21 cellular contexts compared by ENCODE assay signal in genomic region chr9:34400275-34400674, GRCh38. TPM values are rescaled to one million over a fixed set of nuclear protein-coding genes. Genes with fewer than 3 reads are reported as not detected.
"Had no signal": no experiment of that assay in that cellular context is flagged by ENCODE, and none has a peak within 500 bp of the region (broad histone marks: within the 10 kb centered on the region; RNA-seq: fewer than 3 reads in every experiment).

No MANE protein-coding gene starts in this region.

- H3K36me3 Mint-ChIP-seq: activated naive CD4-positive, alpha-beta T cell treated with anti-CD3 and anti-CD28 coated beads, Interleukin-2, amount 50 U/mL, for 72 hours had no signal

- H3K4me1 ChIP-seq: adrenal gland had no signal

- FAIRE-seq: astrocyte, frontal cortex had no signal

- DNase-seq: activated CD4-positive, alpha-beta T cell treated with anti-CD3 and anti-CD28 coated beads for 1 hour; activated CD8-positive, alpha-beta memory T cell treated with anti-CD3 and anti-CD28 coated beads for 24 hours; activated gamma-delta T cell treated with Interleukin-2 at 50 U/mL for 16 hours; adrenal gland; effector memory CD8-positive, alpha-beta T cell; immature natural killer cell; naive thymus-derived CD8-positive, alpha-beta T cell; sigmoid colon; stimulated activated CD4-positive, alpha-beta T cell treated with anti-CD3 and anti-CD28 coated beads, Interleukin-4, amount 100 ng/mL, for 4 hours; T-helper 17 cell had no signal

- H3K27me3 Mint-ChIP-seq: effector memory CD8-positive, alpha-beta T cell; memory B cell; naive thymus-derived CD8-positive, alpha-beta T cell; stimulated activated memory B cell treated with anti-CD40 and anti-IgM and Interleukin-4, amounts not matched to agents 10 μg/mL and 1 μg/mL and 100 μg/mL, for 72 hours had no signal

- H3K4me1 Mint-ChIP-seq: immature natural killer cell; memory B cell; stimulated activated memory B cell treated with anti-CD40 and anti-IgM and Interleukin-4, amounts not matched to agents 10 μg/mL and 1 μg/mL and 100 μg/mL, for 72 hours had no signal

- H3K27ac Mint-ChIP-seq: activated naive CD4-positive, alpha-beta T cell treated with anti-CD3 and anti-CD28 coated beads, Interleukin-2, amount 50 U/mL, for 72 hours; activated T-helper 1 cell treated with anti-CD3 and anti-CD28 coated beads, Interleukin-12 subunit alpha, Interleukin-12 subunit beta, Interleukin-2, Interleukin-4 antibody, amounts not matched to agents 30 ng/mL and 10 ng/mL and 1 ng/mL, durations not matched to agents 14 hours and 24 hours and 36 hours; effector memory CD8-positive, alpha-beta T cell; immature natural killer cell; memory B cell; stimulated activated memory B cell treated with anti-CD40 and anti-IgM and Interleukin-4, amounts not matched to agents 10 μg/mL and 1 μg/mL and 100 μg/mL, for 72 hours; T-helper 17 cell had no signal

- H3K27ac ChIP-seq: adrenal gland, sigmoid colon, VCaP had no signal

- H3K4me3 ChIP-seq: adrenal gland, sigmoid colon had no signal

- H3K9me3 ChIP-seq: adrenal gland, sigmoid colon had no signal

- ATAC-seq: activated naive CD4-positive, alpha-beta T cell treated with anti-CD3 and anti-CD28 coated beads, Interleukin-2, amount 50 U/mL, for 72 hours; effector memory CD8-positive, alpha-beta T cell; naive thymus-derived CD8-positive, alpha-beta T cell; T-helper 17 cell had no signal

- H3K27me3 ChIP-seq: adrenal gland, sigmoid colon had no signal

- H3K9me3 Mint-ChIP-seq: activated naive CD4-positive, alpha-beta T cell treated with anti-CD3 and anti-CD28 coated beads, Interleukin-2, amount 50 U/mL, for 72 hours; activated T-helper 1 cell treated with anti-CD3 and anti-CD28 coated beads, Interleukin-12 subunit alpha, Interleukin-12 subunit beta, Interleukin-2, Interleukin-4 antibody, amounts not matched to agents 30 ng/mL and 10 ng/mL and 1 ng/mL, durations not matched to agents 14 hours and 24 hours and 36 hours; effector memory CD8-positive, alpha-beta T cell; immature natural killer cell; memory B cell; naive thymus-derived CD8-positive, alpha-beta T cell; stimulated activated memory B cell treated with anti-CD40 and anti-IgM and Interleukin-4, amounts not matched to agents 10 μg/mL and 1 μg/mL and 100 μg/mL, for 72 hours had no signal

- H3K4me3 Mint-ChIP-seq: activated T-helper 1 cell treated with anti-CD3 and anti-CD28 coated beads, Interleukin-12 subunit alpha, Interleukin-12 subunit beta, Interleukin-2, Interleukin-4 antibody, amounts not matched to agents 30 ng/mL and 10 ng/mL and 1 ng/mL, durations not matched to agents 14 hours and 24 hours and 36 hours; effector memory CD8-positive, alpha-beta T cell; immature natural killer cell; memory B cell; naive thymus-derived CD8-positive, alpha-beta T cell; stimulated activated memory B cell treated with anti-CD40 and anti-IgM and Interleukin-4, amounts not matched to agents 10 μg/mL and 1 μg/mL and 100 μg/mL, for 72 hours; T-helper 17 cell had no signal

RNA-seq across cellular contexts. Expression of gene DNAI1, which starts 58.3 kb away (rescaled TPM):
- total RNA-seq: activated T-helper 1 cell treated with anti-CD3 and anti-CD28 coated beads, Interleukin-12 subunit alpha, Interleukin-12 subunit beta, Interleukin-2, Interleukin-4 antibody, amounts not matched to agents 30 ng/mL and 10 ng/mL and 1 ng/mL, durations not matched to agents 14 hours and 24 hours and 36 hours; dermis microvascular lymphatic vessel endothelial cell; fibroblast of lung; liver; naive thymus-derived CD8-positive, alpha-beta T cell; T-helper 17 cell; ureter had no signal
- polyA plus RNA-seq: fibroblast of lung; immature natural killer cell; liver; naive thymus-derived CD8-positive, alpha-beta T cell had no signal
